In genomic region chr13:49643003-49643651, GRCh38 we compare ENCODE assay signal across 15 cellular contexts. TPM values are rescaled to one million over a fixed set of nuclear protein-coding genes. Genes with fewer than 3 reads are reported as not detected.
DNase-seq lines count a peak whose midpoint lies in the region; ATAC-seq lines count a peak whose summit lies in the region.
"Had no signal": no experiment of that assay in that cellular context is flagged by ENCODE, and none has a peak within 500 bp of the region (broad histone marks: within the 10 kb centered on the region; RNA-seq: fewer than 3 reads in every experiment).

No MANE protein-coding gene starts in this region.

- no peak overlapping the region for H3K4me3 Mint-ChIP-seq in activated CD4-positive, alpha-beta memory T cell treated with anti-CD3 and anti-CD28 coated beads for 36 hours
- H3K4me3 Mint-ChIP-seq: brain; CD4-positive, alpha-beta T cell had no signal

- no peak overlapping the region for H2BK120ac ChIP-seq in mesenchymal stem cell (ENCODE audit: low read depth, low read length)

- no peak overlapping the region for H3K27ac Mint-ChIP-seq in activated CD4-positive, alpha-beta memory T cell treated with anti-CD3 and anti-CD28 coated beads for 36 hours
- H3K27ac Mint-ChIP-seq: brain; CD4-positive, alpha-beta T cell had no signal

- intact Hi-C loops in activated CD4-positive, alpha-beta memory T cell treated with anti-CD3 and anti-CD28 coated beads for 36 hours (cut with micrococcal nuclease): no loop called here

- H3K4me3 ChIP-seq in mesenchymal stem cell (ENCODE audit: insufficient read depth in 1 of 2, low read depth in 1 of 2, low read length in 2 of 2): peak overlapping the region in 1 of 2 experiments; percentile 14

- POLR2A ChIA-PET in activated CD4-positive, alpha-beta memory T cell treated with anti-CD3 and anti-CD28 coated beads for 36 hours (lab: Charles Lee): no interaction called here

- no peak overlapping the region for H3K18ac ChIP-seq in mesenchymal stem cell (ENCODE audit: low read depth in 1 of 2, low read length in 2 of 2)

- no peaks in the 10 kb centered on the region for H3K9me3 Mint-ChIP-seq in activated CD4-positive, alpha-beta memory T cell treated with anti-CD3 and anti-CD28 coated beads for 36 hours
- H3K9me3 Mint-ChIP-seq: brain; CD4-positive, alpha-beta T cell had no signal

- no peak overlapping the region for H2BK15ac ChIP-seq in mesenchymal stem cell (ENCODE audit: low read depth, poor library complexity, severe bottlenecking)

- H3K36me3 Mint-ChIP-seq in activated CD4-positive, alpha-beta memory T cell treated with anti-CD3 and anti-CD28 coated beads for 36 hours: no peaks in the 10 kb centered on the region
- H3K36me3 Mint-ChIP-seq: brain had no signal

- peak; percentile 61 for ATAC-seq in GM21717 (IDR thresholded peaks at IDR 0.05; ENCODE audit: unreplicated experiment)
- ATAC-seq in GM19328 (IDR thresholded peaks at IDR 0.05; ENCODE audit: unreplicated experiment): no peak

- H3K4me1 Mint-ChIP-seq in activated CD4-positive, alpha-beta memory T cell treated with anti-CD3 and anti-CD28 coated beads for 36 hours (ENCODE audit: low read depth): peaks cover 9% of the 10 kb centered on the region
- H3K4me1 Mint-ChIP-seq: brain had no signal

- H3K27me3 ChIP-seq in mesenchymal stem cell (ENCODE audit: control insufficient read depth in 1 of 2, insufficient read depth in 1 of 2, low read length in 2 of 2): no peaks in the 10 kb centered on the region
- H3K27me3 ChIP-seq: Peyer's patch, transverse colon had no signal

- H2AK5ac ChIP-seq in mesenchymal stem cell (ENCODE audit: low read length, severe bottlenecking): no peak overlapping the region

- H4K8ac ChIP-seq in mesenchymal stem cell (ENCODE audit: low read length): no peak overlapping the region

- H3K27ac ChIP-seq in mesenchymal stem cell (ENCODE audit: low read length, poor library complexity, severe bottlenecking): no peak overlapping the region
- H3K27ac ChIP-seq in caudate nucleus (ENCODE audit: low read depth, low read length): no peak overlapping the region
- H3K27ac ChIP-seq: Peyer's patch, WERI-Rb-1 had no signal

- no peaks in the 10 kb centered on the region for H3K4me1 ChIP-seq in mesenchymal stem cell (ENCODE audit: control insufficient read depth, insufficient read depth, low read depth, low read length)
- H3K4me1 ChIP-seq: Peyer's patch, transverse colon had no signal

- no peak overlapping the region for H4K91ac ChIP-seq in mesenchymal stem cell (ENCODE audit: low read length)

- CTCF ChIA-PET in activated CD4-positive, alpha-beta memory T cell treated with anti-CD3 and anti-CD28 coated beads for 36 hours (lab: Charles Lee): no interaction called here

- H3K23ac ChIP-seq in mesenchymal stem cell (ENCODE audit: low read length in 2 of 2): no peak overlapping the region

- no peaks in the 10 kb centered on the region for H3K27me3 Mint-ChIP-seq in activated CD4-positive, alpha-beta memory T cell treated with anti-CD3 and anti-CD28 coated beads for 36 hours
- H3K27me3 Mint-ChIP-seq: brain; CD4-positive, alpha-beta T cell had no signal

- no peak overlapping the region for H2AFZ ChIP-seq in mesenchymal stem cell (ENCODE audit: low read depth, low read length)

- peak overlapping the region in 1 of 2 experiments; percentile 45 for H2BK12ac ChIP-seq in mesenchymal stem cell (ENCODE audit: low read length in 2 of 2)

- no peak overlapping the region for H3K4me2 ChIP-seq in mesenchymal stem cell (ENCODE audit: low read length, poor library complexity, severe bottlenecking)

- 98% methylated on average over 11 of the region's 12 CpGs for WGBS in mesenchymal stem cell

- no peak overlapping the region for H3K14ac ChIP-seq in mesenchymal stem cell (ENCODE audit: low read length in 2 of 2)

- H3K4ac ChIP-seq in mesenchymal stem cell (ENCODE audit: low read depth in 1 of 2, low read length in 2 of 2): no peak overlapping the region

- no peaks in the 10 kb centered on the region for H3K36me3 ChIP-seq in mesenchymal stem cell (ENCODE audit: control insufficient read depth in 1 of 2, insufficient read depth in 2 of 2, low read depth in 1 of 2, low read length in 2 of 2)
- H3K36me3 ChIP-seq: Peyer's patch, transverse colon, WERI-Rb-1 had no signal

- H3K9ac ChIP-seq in mesenchymal stem cell (ENCODE audit: low read length): peak overlapping the region; percentile 69

- H3K9me3 ChIP-seq in mesenchymal stem cell (ENCODE audit: control insufficient read depth, low read length): no peaks in the 10 kb centered on the region
- H3K9me3 ChIP-seq: Peyer's patch, transverse colon had no signal

- no peaks in the 10 kb centered on the region for H3K79me1 ChIP-seq in mesenchymal stem cell (replicated peaks; ENCODE audit: low read length, poor library complexity, severe bottlenecking)

- H2BK5ac ChIP-seq in mesenchymal stem cell (ENCODE audit: low read depth, low read length, poor library complexity, severe bottlenecking): no peak overlapping the region

- peak; percentile 59 for DNase-seq in CD1c-positive myeloid dendritic cell (ENCODE audit: extremely low spot score)
- DNase-seq in SKM-1 (lab: John Stamatoyannopoulos, UW; ENCODE audit: unreplicated experiment): peak; percentile 46
- DNase-seq in mesenchymal stem cell: no peak
- DNase-seq in GM19240 (ENCODE audit: insufficient read length, low spot score): no peak
- no peak for DNase-seq in activated CD4-positive, alpha-beta memory T cell treated with anti-CD3 and anti-CD28 coated beads for 36 hours
- no peak for DNase-seq in caudate nucleus (lab: John Stamatoyannopoulos, UW)
- DNase-seq: CD4-positive, alpha-beta T cell; hypothalamus; NCI-H2081; transverse colon; WERI-Rb-1 had no signal

RNA-seq across cellular contexts. Expression of gene ARL11, which starts 14.8 kb away (rescaled TPM):
- polyA plus RNA-seq in mesenchymal stem cell (2013, experiment 1 of 2): 0.01 TPM
- polyA plus RNA-seq in mesenchymal stem cell (2013, experiment 2 of 2): 0.01 TPM
- under 1 TPM; 0.33 to 0.34 TPM for total RNA-seq in activated CD4-positive, alpha-beta memory T cell treated with anti-CD3 and anti-CD28 coated beads for 36 hours

RNA-seq across cellular contexts. Expression of gene EBPL, which starts 48.2 kb away (rescaled TPM):
- 64.8 TPM for polyA plus RNA-seq in mesenchymal stem cell (2013, experiment 1 of 2)
- polyA plus RNA-seq in mesenchymal stem cell (2013, experiment 2 of 2): 66.7 TPM
- 10 to 100 TPM; 36.1 to 36.2 TPM for total RNA-seq in activated CD4-positive, alpha-beta memory T cell treated with anti-CD3 and anti-CD28 coated beads for 36 hours

RNA-seq across cellular contexts. Expression of gene RCBTB1, which starts 57.8 kb away (rescaled TPM):
- 13.2 TPM for polyA plus RNA-seq in mesenchymal stem cell (2013, experiment 1 of 2)
- polyA plus RNA-seq in mesenchymal stem cell (2013, experiment 2 of 2): 14.0 TPM
- total RNA-seq in activated CD4-positive, alpha-beta memory T cell treated with anti-CD3 and anti-CD28 coated beads for 36 hours: 10 to 100 TPM; 18.7 to 19.3 TPM

Comparison
In these comparisons a context has a peak if more than half of its experiments do, and no peak if none do; other contexts are left out.
1. DNase-seq: peak in CD1c-positive myeloid dendritic cell (single experiment) and SKM-1 (single experiment); none in mesenchymal stem cell (single experiment), GM19240 (single experiment), activated CD4-positive, alpha-beta memory T cell treated with anti-CD3 and anti-CD28 coated beads for 36 hours (single experiment) and caudate nucleus (0 of 61).